Comparison of ENCODE assay signal across 12 cellular contexts in the genomic region with DNA sequence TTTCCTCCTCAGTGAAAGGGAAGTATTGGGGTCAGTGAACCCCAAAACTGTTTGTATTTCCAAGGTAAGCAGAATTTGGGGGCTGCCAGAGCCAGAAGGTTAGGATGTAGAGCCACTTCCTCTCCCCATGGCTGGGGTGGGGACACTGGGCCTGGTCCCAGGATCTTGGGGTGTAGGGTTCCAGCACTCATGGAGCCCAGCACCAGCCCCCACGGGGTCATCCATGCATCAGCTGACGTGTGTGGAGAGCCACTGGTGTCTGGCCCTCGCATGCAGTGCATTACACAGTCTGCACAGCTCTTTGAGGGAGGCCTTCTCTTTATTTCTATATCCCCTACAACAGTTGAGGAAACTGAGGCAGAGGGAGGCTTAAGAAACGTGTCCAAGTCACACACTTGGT.
A peak's percentile ranks its signal among the peaks of the same experiment; 100 is the strongest.
DNase-seq lines count a peak whose midpoint lies in the region; TF ChIP-seq lines count a peak whose summit lies in the region.
"Had no signal": no experiment of that assay in that cellular context is flagged by ENCODE, and none has a peak within 500 bp of the region (broad histone marks: within the 10 kb centered on the region; RNA-seq: fewer than 3 reads in every experiment).

No MANE protein-coding gene starts in this region.

- peak overlapping the region; percentile 45 for H2AK5ac ChIP-seq in neuronal stem cell (ENCODE audit: low read depth, low read length)

- H3K79me1 ChIP-seq in neuronal stem cell (ENCODE audit: low read depth, low read length), result peaks cover 17% of the 10 kb centered on the region

- H2BK120ac ChIP-seq in neuronal stem cell (ENCODE audit: low read depth, low read length), result no peak overlapping the region

- H2BK15ac ChIP-seq in neuronal stem cell (ENCODE audit: low read length), result peak overlapping the region; percentile 41

- H3K9me3 ChIP-seq in SJSA1 (replicated peaks), result no peaks in the 10 kb centered on the region
- no peaks in the 10 kb centered on the region for H3K9me3 ChIP-seq in endodermal cell (ENCODE audit: control insufficient read depth, low read length)
- no peaks in the 10 kb centered on the region for H3K9me3 ChIP-seq in neuronal stem cell (replicated peaks in 1 of 2; ENCODE audit: control insufficient read depth in 2 of 2, insufficient read depth in 1 of 2, low read depth in 1 of 2, low read length in 2 of 2)
- H3K9me3 ChIP-seq in tibial artery, result no peaks in the 10 kb centered on the region

- no peak overlapping the region for H3K4me2 ChIP-seq in neuronal stem cell (ENCODE audit: insufficient read depth, low read length, poor library complexity, severe bottlenecking)

- H3K36me3 ChIP-seq in SJSA1 (peaks cover 53% of the 10 kb centered on the region), endodermal cell (ENCODE audit: control insufficient read depth, insufficient read depth, low read length) (peaks cover 27% of the 10 kb centered on the region), neuronal stem cell (replicated peaks in 1 of 2; ENCODE audit: control insufficient read depth in 2 of 2, insufficient read depth in 2 of 2, low read length in 2 of 2) (peaks cover 0 to 34% of the 10 kb centered on the region in 2 donors), tibial artery (peaks cover 0 to 17% (median 0%) of the 10 kb centered on the region in 3 donors)

- TF ChIP-seq CTCF in endodermal cell (conservative IDR thresholded peaks at IDR 0.05) (no peak), tibial artery (IDR thresholded peaks at IDR 0.05) (no peak)

- peaks cover 43% of the 10 kb centered on the region for H3K4me1 Mint-ChIP-seq in endodermal cell

- peaks cover 7% of the 10 kb centered on the region for H3K36me3 Mint-ChIP-seq in endodermal cell (ENCODE audit: low read depth)
- H3K36me3 Mint-ChIP-seq: stimulated activated effector memory CD8-positive, alpha-beta T cell treated with anti-CD3 and anti-CD28 coated beads, Interleukin-12 subunit alpha, Interleukin-12 subunit beta, amount 100 ng/mL, for 72 hours had no signal

- no peaks in the 10 kb centered on the region for H3K27me3 Mint-ChIP-seq in endodermal cell (ENCODE audit: insufficient read depth)
- H3K27me3 Mint-ChIP-seq: activated naive CD4-positive, alpha-beta T cell treated with anti-CD3 and anti-CD28 coated beads, Interleukin-2, amount 50 U/mL, for 24 hours; CD4-positive, CD25-positive, alpha-beta regulatory T cell had no signal

- H3K18ac ChIP-seq in neuronal stem cell (ENCODE audit: low read length), result peak overlapping the region; percentile 82

- H2AFZ ChIP-seq in neuronal stem cell (ENCODE audit: low read length), result no peak overlapping the region

- intact Hi-C loops in tibial artery (cut with DNase I; ENCODE audit: low total_unique reads), result no loop called here

- no peak overlapping the region for H2BK12ac ChIP-seq in neuronal stem cell (ENCODE audit: low read length)

- no peak overlapping the region for H4K8ac ChIP-seq in neuronal stem cell (ENCODE audit: low read depth, low read length)

- H3K23ac ChIP-seq in neuronal stem cell (ENCODE audit: low read depth, low read length, poor library complexity), result no peak overlapping the region

- H3K4ac ChIP-seq in neuronal stem cell (ENCODE audit: low read length), result no peak overlapping the region

- H3K4me3 ChIP-seq in SJSA1, result no peak overlapping the region
- H3K4me3 ChIP-seq in endodermal cell (ENCODE audit: low read length), result no peak overlapping the region
- H3K4me3 ChIP-seq in neuronal stem cell (ENCODE audit: low read length in 2 of 2), result no peak overlapping the region
- no peak overlapping the region for H3K4me3 ChIP-seq in tibial artery

- no peak overlapping the region for H3K27ac Mint-ChIP-seq in endodermal cell
- H3K27ac Mint-ChIP-seq: activated naive CD4-positive, alpha-beta T cell treated with anti-CD3 and anti-CD28 coated beads, Interleukin-2, amount 50 U/mL, for 24 hours; stimulated activated effector memory CD8-positive, alpha-beta T cell treated with anti-CD3 and anti-CD28 coated beads, Interleukin-12 subunit alpha, Interleukin-12 subunit beta, amount 100 ng/mL, for 72 hours had no signal

- no peak overlapping the region for H4K91ac ChIP-seq in neuronal stem cell (ENCODE audit: low read depth, low read length, poor library complexity)

- no peak overlapping the region for H3K14ac ChIP-seq in neuronal stem cell (ENCODE audit: low read length)

- H3K27me3 ChIP-seq in SJSA1 (replicated peaks), result no peaks in the 10 kb centered on the region
- H3K27me3 ChIP-seq in endodermal cell (ENCODE audit: control insufficient read depth, insufficient read depth, low read length, poor library complexity, severe bottlenecking), result no peaks in the 10 kb centered on the region
- H3K27me3 ChIP-seq in neuronal stem cell (ENCODE audit: control insufficient read depth in 3 of 3, insufficient read depth in 3 of 3, low read depth in 1 of 3, low read length in 3 of 3), result no peaks in the 10 kb centered on the region
- H3K27me3 ChIP-seq in tibial artery, result no peaks in the 10 kb centered on the region

- WGBS in endodermal cell (ENCODE audit: insufficient coverage in 1 of 2, insufficient read length in 1 of 2), 2 experiments, result 89 to 94% methylated on average over 3 to 4 of the region's 4 CpGs
- no CpG with 5 or more reads among the region's 4 CpGs for WGBS in neuronal stem cell (ENCODE audit: extremely low coverage in 2 of 2, insufficient read length in 2 of 2, insufficient replicate concordance in 1 of 2), 2 donors

- peak overlapping the region; percentile 17 for H2BK5ac ChIP-seq in neuronal stem cell (ENCODE audit: low read length)

- H3K27ac ChIP-seq in SJSA1, result peak overlapping the region; percentile 92
- H3K27ac ChIP-seq in endodermal cell (ENCODE audit: low read depth, low read length), result peak overlapping the region; percentile 41
- H3K27ac ChIP-seq in neuronal stem cell (replicated peaks; ENCODE audit: low read length), result no peak overlapping the region
- peak overlapping the region; percentile 79 to 80 for H3K27ac ChIP-seq in tibial artery

- H3K9me3 Mint-ChIP-seq in endodermal cell, result no peaks in the 10 kb centered on the region
- H3K9me3 Mint-ChIP-seq: activated naive CD4-positive, alpha-beta T cell treated with anti-CD3 and anti-CD28 coated beads, Interleukin-2, amount 50 U/mL, for 24 hours; CD4-positive, CD25-positive, alpha-beta regulatory T cell; stimulated activated effector memory CD8-positive, alpha-beta T cell treated with anti-CD3 and anti-CD28 coated beads, Interleukin-12 subunit alpha, Interleukin-12 subunit beta, amount 100 ng/mL, for 72 hours had no signal

- no peak overlapping the region for H3K4me3 Mint-ChIP-seq in endodermal cell
- H3K4me3 Mint-ChIP-seq: activated naive CD4-positive, alpha-beta T cell treated with anti-CD3 and anti-CD28 coated beads, Interleukin-2, amount 50 U/mL, for 24 hours; CD4-positive, CD25-positive, alpha-beta regulatory T cell; stimulated activated effector memory CD8-positive, alpha-beta T cell treated with anti-CD3 and anti-CD28 coated beads, Interleukin-12 subunit alpha, Interleukin-12 subunit beta, amount 100 ng/mL, for 72 hours had no signal

- H3K4me1 ChIP-seq in SJSA1 (replicated peaks) (peaks cover 99% of the 10 kb centered on the region), endodermal cell (ENCODE audit: control insufficient read depth, insufficient read depth, low read length) (peaks cover 32% of the 10 kb centered on the region), neuronal stem cell (ENCODE audit: control insufficient read depth in 2 of 2, insufficient read depth in 1 of 2, low read depth in 1 of 2, low read length in 2 of 2) (peaks cover 42 to 46% of the 10 kb centered on the region in 2 donors), tibial artery (peaks cover 15 to 86% (median 76%) of the 10 kb centered on the region in 4 donors)

- H3K9ac ChIP-seq in endodermal cell (ENCODE audit: extremely low read depth, low read length, poor library complexity, severe bottlenecking), result no peak overlapping the region
- H3K9ac ChIP-seq in neuronal stem cell (ENCODE audit: low read depth, low read length, poor library complexity), result no peak overlapping the region

- no peak for DNase-seq in SJSA1 (ENCODE audit: low read depth in 1 of 2, low spot score in 2 of 2)
- DNase-seq in endodermal cell, result no peak
- no peak for DNase-seq in neuronal stem cell (ENCODE audit: low spot score)
- DNase-seq in tibial artery, result no peak
- no peak for DNase-seq in glomerular visceral epithelial cell (ENCODE audit: extremely low spot score)
- no peak for DNase-seq in GM03348 (ENCODE audit: low spot score)
- DNase-seq in T1000 (lab: John Stamatoyannopoulos, UW), result no peak
- DNase-seq: CD4-positive, CD25-positive, alpha-beta regulatory T cell; GOT3; stimulated activated CD4-positive, alpha-beta T cell treated with anti-CD3 and anti-CD28 coated beads, Interleukin-2, amount 100 ng/mL, for 24 hours had no signal
